23 cellular contexts compared by ENCODE assay signal in genomic region chr10:11478807-11479206, GRCh38.
"Had no signal": no experiment of that assay in that cellular context is flagged by ENCODE, and none has a peak within 500 bp of the region (broad histone marks: within the 10 kb centered on the region; RNA-seq: fewer than 3 reads in every experiment).

No MANE protein-coding gene starts in this region.

- H3K27me3 ChIP-seq: cardiac muscle cell, foreskin keratinocyte, right atrium auricular region, uterus had no signal

- DNase-seq: activated CD4-positive, alpha-beta T cell treated with anti-CD3 and anti-CD28 coated beads, Interleukin-2, amount 10 ng/mL, durations not matched to agents 24 days and 14 days; activated CD8-positive, alpha-beta memory T cell treated with anti-CD3 and anti-CD28 coated beads, Interleukin-2, amount 50 U/mL, for 48 hours; activated CD8-positive, alpha-beta T cell treated with anti-CD3 and anti-CD28 coated beads, Interleukin-2, amount 10 ng/mL, durations not matched to agents 7 days and 5 days; activated gamma-delta T cell treated with Interleukin-2 at 50 U/mL for 16 hours; activated T-cell treated with anti-CD3 and anti-CD28 coated beads, Interleukin-2, amount 50 U/mL, for 72 hours; erythroblast; foreskin keratinocyte; glutamatergic neuron; hypothalamus; left ventricle myocardium superior; mesendoderm; occipital lobe; stimulated activated CD4-positive, alpha-beta T cell treated with anti-CD3 and anti-CD28 coated beads, Interleukin-4, amount 100 ng/mL, for 24 hours; stimulated activated CD8-positive, alpha-beta memory T cell treated with anti-CD3 and anti-CD28 coated beads, Interleukin-4, amount 100 ng/mL, for 48 hours; stimulated activated naive CD8-positive, alpha-beta T cell treated with anti-CD3 and anti-CD28 coated beads, Interleukin-15, amount 100 ng/mL, for 72 hours; T-helper 1 cell; uterus had no signal

- H3K27ac Mint-ChIP-seq: activated CD4-positive, alpha-beta T cell treated with anti-CD3 and anti-CD28 coated beads, Interleukin-2, amount 10 ng/mL, durations not matched to agents 24 days and 14 days; activated CD8-positive, alpha-beta T cell treated with anti-CD3 and anti-CD28 coated beads, Interleukin-2, amount 10 ng/mL, durations not matched to agents 7 days and 5 days; activated T-cell treated with anti-CD3 and anti-CD28 coated beads, Interleukin-2, amount 50 U/mL, for 72 hours; nephron; progenitor cell of endocrine pancreas; stimulated activated naive CD8-positive, alpha-beta T cell treated with anti-CD3 and anti-CD28 coated beads, Interleukin-15, amount 100 ng/mL, for 72 hours had no signal

- H3K4me3 Mint-ChIP-seq: activated CD4-positive, alpha-beta T cell treated with anti-CD3 and anti-CD28 coated beads, Interleukin-2, amount 10 ng/mL, durations not matched to agents 24 days and 14 days; activated CD8-positive, alpha-beta T cell treated with anti-CD3 and anti-CD28 coated beads, Interleukin-2, amount 10 ng/mL, durations not matched to agents 7 days and 5 days; activated T-cell treated with anti-CD3 and anti-CD28 coated beads, Interleukin-2, amount 50 U/mL, for 72 hours; nephron; stimulated activated naive CD8-positive, alpha-beta T cell treated with anti-CD3 and anti-CD28 coated beads, Interleukin-15, amount 100 ng/mL, for 72 hours had no signal

- H3K36me3 ChIP-seq: right atrium auricular region, uterus had no signal

- H3K9me3 Mint-ChIP-seq: activated CD4-positive, alpha-beta T cell treated with anti-CD3 and anti-CD28 coated beads, Interleukin-2, amount 10 ng/mL, durations not matched to agents 24 days and 14 days; activated T-cell treated with anti-CD3 and anti-CD28 coated beads, Interleukin-2, amount 50 U/mL, for 72 hours; nephron; stimulated activated naive CD8-positive, alpha-beta T cell treated with anti-CD3 and anti-CD28 coated beads, Interleukin-15, amount 100 ng/mL, for 72 hours had no signal

- H3K4me1 ChIP-seq: foreskin keratinocyte, right atrium auricular region, uterus had no signal

- H3K9me3 ChIP-seq: right atrium auricular region, uterus had no signal

- H3K27ac ChIP-seq: cardiac muscle cell, foreskin keratinocyte, right atrium auricular region, skin epidermis, uterus had no signal

- ATAC-seq: activated CD8-positive, alpha-beta T cell treated with anti-CD3 and anti-CD28 coated beads, Interleukin-2, amount 10 ng/mL, durations not matched to agents 7 days and 5 days; activated T-cell treated with anti-CD3 and anti-CD28 coated beads, Interleukin-2, amount 50 U/mL, for 72 hours; foreskin keratinocyte; left ventricle myocardium superior; SK-N-SH treated with all-trans-retinoic acid at 6 μM for 48 hours; stimulated activated naive CD8-positive, alpha-beta T cell treated with anti-CD3 and anti-CD28 coated beads, Interleukin-15, amount 100 ng/mL, for 72 hours had no signal

- H3K4me3 ChIP-seq: cardiac muscle cell, right atrium auricular region, skin epidermis, uterus had no signal

- H3K27me3 Mint-ChIP-seq: progenitor cell of endocrine pancreas; stimulated activated naive CD8-positive, alpha-beta T cell treated with anti-CD3 and anti-CD28 coated beads, Interleukin-15, amount 100 ng/mL, for 72 hours had no signal
